Comparison of ENCODE assay signal across 8 cellular contexts in the genomic region with DNA sequence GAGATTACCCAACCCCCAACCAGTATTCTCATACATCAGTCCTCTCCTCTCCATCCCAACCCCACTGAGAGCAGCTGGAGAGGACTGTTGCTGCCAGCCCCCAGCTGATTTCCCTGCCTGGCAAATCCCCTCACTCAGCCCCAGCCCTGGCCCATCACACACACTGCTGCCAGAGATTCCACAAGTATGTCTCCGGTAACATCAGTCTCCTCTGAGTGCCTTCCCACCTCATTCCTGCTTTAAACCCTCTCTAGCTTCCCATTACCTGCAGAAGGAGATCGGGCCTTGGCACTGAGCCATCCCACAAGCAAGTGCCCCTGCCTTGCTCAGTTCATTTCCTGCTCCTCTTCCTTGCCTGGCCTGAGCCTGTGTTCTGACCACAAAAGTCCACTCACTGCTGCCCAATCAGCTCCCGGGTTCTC. TPM values are rescaled to one million over a fixed set of nuclear protein-coding genes. Genes with fewer than 3 reads are reported as not detected.
A peak's percentile ranks its signal among the peaks of the same experiment; 100 is the strongest.
DNase-seq lines count a peak whose midpoint lies in the region; ATAC-seq and TF ChIP-seq lines count a peak whose summit lies in the region.

No MANE protein-coding gene starts in this region.

- no peak for TF ChIP-seq POLR2A in HCT116 (IDR thresholded peaks at IDR 0.05; ENCODE audit: borderline replicate concordance, extremely low read depth, insufficient read depth, insufficient read length)

- H3K9me3 Mint-ChIP-seq in T-cell: no peaks in the 10 kb centered on the region
- no peaks in the 10 kb centered on the region for H3K9me3 Mint-ChIP-seq in stimulated activated effector memory CD8-positive, alpha-beta T cell treated with anti-CD3 and anti-CD28 coated beads, Interleukin-12 subunit alpha, Interleukin-12 subunit beta, amount 100 ng/mL, for 72 hours
- no peaks in the 10 kb centered on the region for H3K9me3 Mint-ChIP-seq in CD4-positive, alpha-beta T cell

- H3K27ac ChIP-seq in HCT116 (ENCODE audit: low read depth, low read length): peak overlapping the region; percentile 12; the same call in 1 of the 2 replicates
- peak overlapping the region; percentile 67 for H3K27ac ChIP-seq in left ventricle myocardium inferior (replicated peaks)
- no peak overlapping the region for H3K27ac ChIP-seq in CD4-positive, alpha-beta T cell (ENCODE audit: low read depth, low read length)

- H3K79me2 ChIP-seq in HCT116 (ENCODE audit: insufficient read depth, low read length): no peaks in the 10 kb centered on the region

- no peaks in the 10 kb centered on the region for H4K20me1 ChIP-seq in HCT116 (ENCODE audit: insufficient read depth)

- peak overlapping the region; percentile 20 for H3K4me2 ChIP-seq in HCT116 (ENCODE audit: low read length)

- no peak for TF ChIP-seq CTCF in HCT116 (IDR thresholded peaks at IDR 0.05 in 2 of 3, conservative IDR thresholded peaks at IDR 0.05 in 1 of 3; ENCODE audit: borderline replicate concordance in 1 of 3, insufficient read depth in 1 of 3, low read depth in 2 of 3, low read length in 2 of 3)
- TF ChIP-seq CTCF in left ventricle myocardium inferior (IDR thresholded peaks at IDR 0.05; ENCODE audit: borderline replicate concordance): no peak
- no peak for TF ChIP-seq CTCF in CD4-positive, alpha-beta T cell (IDR thresholded peaks at IDR 0.05)

- H3K4me1 ChIP-seq in HCT116 (ENCODE audit: control insufficient read depth in 1 of 2, insufficient read depth in 2 of 2, low read length in 2 of 2): peaks cover 14 to 18% of the 10 kb centered on the region in 2 experiments
- H3K4me1 ChIP-seq in left ventricle myocardium inferior: peaks cover 30% of the 10 kb centered on the region

- peaks cover 0 to 2% (median 0%) of the 10 kb centered on the region in 3 donors for H3K4me1 Mint-ChIP-seq in T-cell
- H3K4me1 Mint-ChIP-seq in stimulated activated effector memory CD8-positive, alpha-beta T cell treated with anti-CD3 and anti-CD28 coated beads, Interleukin-12 subunit alpha, Interleukin-12 subunit beta, amount 100 ng/mL, for 72 hours: peaks cover 21% of the 10 kb centered on the region
- no peaks in the 10 kb centered on the region for H3K4me1 Mint-ChIP-seq in CD4-positive, alpha-beta T cell (ENCODE audit: low read depth)

- intact Hi-C loops in HCT116 (cut with micrococcal nuclease) (no loop called here), left ventricle myocardium inferior (cut with micrococcal nuclease) (no loop called here), posterior cingulate gyrus (cut with DNase I) (no loop called here)
- intact Hi-C loops in CD4-positive, alpha-beta T cell (cut with DNase I, micrococcal nuclease): no loop called here

- H3K9me2 ChIP-seq in HCT116 (ENCODE audit: insufficient read depth): no peaks in the 10 kb centered on the region

- no peak overlapping the region for H2AFZ ChIP-seq in HCT116 (ENCODE audit: low read depth, low read length, poor library complexity, severe bottlenecking)

- RAD21 ChIA-PET in HCT116 (lab: Charles Lee; ENCODE audit: low non-redundant PET in 1 of 2, low total read pairs in 2 of 2, uncharacterized antibody in 2 of 2, unreplicated experiment in 2 of 2): no interaction called here

- H3K27me3 Mint-ChIP-seq in T-cell: no peaks in the 10 kb centered on the region
- H3K27me3 Mint-ChIP-seq in CD4-positive, alpha-beta T cell: no peaks in the 10 kb centered on the region

- DNase-seq in HCT116 (ENCODE audit: low read depth, low spot score): no peak
- DNase-seq in T-cell: no peak
- DNase-seq in left ventricle myocardium inferior: peak; percentile 25
- DNase-seq in stimulated activated effector memory CD8-positive, alpha-beta T cell treated with anti-CD3 and anti-CD28 coated beads, Interleukin-12 subunit alpha, Interleukin-12 subunit beta, amount 100 ng/mL, for 72 hours (ENCODE audit: low spot score in 2 of 2): no peak
- no peak for DNase-seq in posterior cingulate gyrus
- DNase-seq in cerebellum (ENCODE audit: low spot score): no peak
- no peak for DNase-seq in CD4-positive, alpha-beta T cell
- DNase-seq in NCI-H526 treated with DMSO at 0.1 percent for 48 hours (lab: John Stamatoyannopoulos, UW): no peak

- H3K9me3 ChIP-seq in HCT116 (ENCODE audit: control insufficient read depth in 1 of 2, insufficient read depth in 1 of 2, low read depth in 1 of 2, low read length in 2 of 2) (no peaks in the 10 kb centered on the region), left ventricle myocardium inferior (replicated peaks) (no peaks in the 10 kb centered on the region)
- no peaks in the 10 kb centered on the region for H3K9me3 ChIP-seq in CD4-positive, alpha-beta T cell (ENCODE audit: control insufficient read depth, low read length)

- CTCF ChIA-PET in HCT116 (lab: Charles Lee): no interaction called here
- CTCF ChIA-PET in T-cell (lab: Charles Lee): no interaction called here
- CTCF ChIA-PET in CD4-positive, alpha-beta T cell (lab: Charles Lee): no interaction called here

- H3K4me3 Mint-ChIP-seq in T-cell: no peak overlapping the region
- no peak overlapping the region for H3K4me3 Mint-ChIP-seq in stimulated activated effector memory CD8-positive, alpha-beta T cell treated with anti-CD3 and anti-CD28 coated beads, Interleukin-12 subunit alpha, Interleukin-12 subunit beta, amount 100 ng/mL, for 72 hours
- no peak overlapping the region for H3K4me3 Mint-ChIP-seq in CD4-positive, alpha-beta T cell

- peaks cover 55% of the 10 kb centered on the region for H3K36me3 Mint-ChIP-seq in T-cell
- peaks cover 53% of the 10 kb centered on the region for H3K36me3 Mint-ChIP-seq in stimulated activated effector memory CD8-positive, alpha-beta T cell treated with anti-CD3 and anti-CD28 coated beads, Interleukin-12 subunit alpha, Interleukin-12 subunit beta, amount 100 ng/mL, for 72 hours
- peaks cover 76% of the 10 kb centered on the region for H3K36me3 Mint-ChIP-seq in CD4-positive, alpha-beta T cell (ENCODE audit: low read depth)

- H3K9ac ChIP-seq in HCT116 (ENCODE audit: low read length): no peak overlapping the region

- BruUV-seq in HCT116 (replicated peaks; lab: Mats Ljungman, UMichigan): no TSS peak

- ATAC-seq in HCT116: peak; percentile 54
- no peak for ATAC-seq in T-cell (replicated peaks in 1 of 4)
- no peak for ATAC-seq in stimulated activated effector memory CD8-positive, alpha-beta T cell treated with anti-CD3 and anti-CD28 coated beads, Interleukin-12 subunit alpha, Interleukin-12 subunit beta, amount 100 ng/mL, for 72 hours
- ATAC-seq in CD4-positive, alpha-beta T cell (ENCODE audit: poor library complexity): no peak

- no peaks in the 10 kb centered on the region for H3K27me3 ChIP-seq in HCT116 (ENCODE audit: insufficient read depth, low read length)
- no peaks in the 10 kb centered on the region for H3K27me3 ChIP-seq in left ventricle myocardium inferior (ENCODE audit: low read depth)
- no peaks in the 10 kb centered on the region for H3K27me3 ChIP-seq in CD4-positive, alpha-beta T cell (ENCODE audit: control insufficient read depth, insufficient read depth, low read length)

- H3K4me3 ChIP-seq in HCT116 (replicated peaks in 1 of 2; ENCODE audit: low read depth in 1 of 2, low read length in 2 of 2) (no peak overlapping the region), left ventricle myocardium inferior (no peak overlapping the region)

- no peak for TF ChIP-seq RAD21 in HCT116 (IDR thresholded peaks at IDR 0.05; ENCODE audit: low read depth)

- POLR2A ChIA-PET in HCT116 (lab: Charles Lee) (no interaction called here), T-cell (lab: Charles Lee) (no interaction called here)
- POLR2A ChIA-PET in CD4-positive, alpha-beta T cell (lab: Charles Lee): no interaction called here

- peak overlapping the region; percentile 6 to 15 for H3K27ac Mint-ChIP-seq in T-cell
- peak overlapping the region; percentile 81 for H3K27ac Mint-ChIP-seq in stimulated activated effector memory CD8-positive, alpha-beta T cell treated with anti-CD3 and anti-CD28 coated beads, Interleukin-12 subunit alpha, Interleukin-12 subunit beta, amount 100 ng/mL, for 72 hours
- H3K27ac Mint-ChIP-seq in CD4-positive, alpha-beta T cell: no peak overlapping the region

- H3K36me3 ChIP-seq in HCT116 (ENCODE audit: control insufficient read depth in 1 of 2, insufficient read depth in 2 of 2, low read length in 2 of 2): no peaks in the 10 kb centered on the region
- H3K36me3 ChIP-seq in left ventricle myocardium inferior: peaks cover 24% of the 10 kb centered on the region

TF ChIP-seq in HCT116, 20 proteins besides CTCF, POLR2A, EP300 and RAD21 (continues in another document):
- TF ChIP-seq EZH2 (IDR thresholded peaks at IDR 0.05) (no peak), CBX3 (IDR thresholded peaks at IDR 0.05; ENCODE audit: low read depth) (no peak), SP1 (IDR thresholded peaks at IDR 0.05; ENCODE audit: low read depth) (no peak)
- TF ChIP-seq, protein P1, sequence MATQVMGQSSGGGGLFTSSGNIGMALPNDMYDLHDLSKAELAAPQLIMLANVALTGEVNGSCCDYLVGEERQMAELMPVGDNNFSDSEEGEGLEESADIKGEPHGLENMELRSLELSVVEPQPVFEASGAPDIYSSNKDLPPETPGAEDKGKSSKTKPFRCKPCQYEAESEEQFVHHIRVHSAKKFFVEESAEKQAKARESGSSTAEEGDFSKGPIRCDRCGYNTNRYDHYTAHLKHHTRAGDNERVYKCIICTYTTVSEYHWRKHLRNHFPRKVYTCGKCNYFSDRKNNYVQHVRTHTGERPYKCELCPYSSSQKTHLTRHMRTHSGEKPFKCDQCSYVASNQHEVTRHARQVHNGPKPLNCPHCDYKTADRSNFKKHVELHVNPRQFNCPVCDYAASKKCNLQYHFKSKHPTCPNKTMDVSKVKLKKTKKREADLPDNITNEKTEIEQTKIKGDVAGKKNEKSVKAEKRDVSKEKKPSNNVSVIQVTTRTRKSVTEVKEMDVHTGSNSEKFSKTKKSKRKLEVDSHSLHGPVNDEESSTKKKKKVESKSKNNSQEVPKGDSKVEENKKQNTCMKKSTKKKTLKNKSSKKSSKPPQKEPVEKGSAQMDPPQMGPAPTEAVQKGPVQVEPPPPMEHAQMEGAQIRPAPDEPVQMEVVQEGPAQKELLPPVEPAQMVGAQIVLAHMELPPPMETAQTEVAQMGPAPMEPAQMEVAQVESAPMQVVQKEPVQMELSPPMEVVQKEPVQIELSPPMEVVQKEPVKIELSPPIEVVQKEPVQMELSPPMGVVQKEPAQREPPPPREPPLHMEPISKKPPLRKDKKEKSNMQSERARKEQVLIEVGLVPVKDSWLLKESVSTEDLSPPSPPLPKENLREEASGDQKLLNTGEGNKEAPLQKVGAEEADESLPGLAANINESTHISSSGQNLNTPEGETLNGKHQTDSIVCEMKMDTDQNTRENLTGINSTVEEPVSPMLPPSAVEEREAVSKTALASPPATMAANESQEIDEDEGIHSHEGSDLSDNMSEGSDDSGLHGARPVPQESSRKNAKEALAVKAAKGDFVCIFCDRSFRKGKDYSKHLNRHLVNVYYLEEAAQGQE (IDR thresholded peaks at IDR 0.05; ENCODE audit: low read depth): no peak
- TF ChIP-seq, protein P2, sequence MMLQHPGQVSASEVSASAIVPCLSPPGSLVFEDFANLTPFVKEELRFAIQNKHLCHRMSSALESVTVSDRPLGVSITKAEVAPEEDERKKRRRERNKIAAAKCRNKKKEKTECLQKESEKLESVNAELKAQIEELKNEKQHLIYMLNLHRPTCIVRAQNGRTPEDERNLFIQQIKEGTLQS (IDR thresholded peaks at IDR 0.05): no peak

RNA-seq across cellular contexts. Expression of a gene that starts 50.6 kb away (rescaled TPM):
- total RNA-seq in HCT116 (2021; ENCODE audit: unreplicated experiment) (30.3 TPM), T-cell (100 to 1,000 TPM; 329 to 974 (median 377) TPM), left ventricle myocardium inferior (48.5 TPM), cerebellum (6.6 TPM)
- 15.7 and 29.3 TPM in 2 replicates for polyA plus RNA-seq in HCT116 (2012)
- 1,000 to 10,000 TPM; 1,602 to 1,631 TPM for total RNA-seq in CD4-positive, alpha-beta T cell
